Comparison of ENCODE assay signal across 15 cellular contexts in the genomic region with DNA sequence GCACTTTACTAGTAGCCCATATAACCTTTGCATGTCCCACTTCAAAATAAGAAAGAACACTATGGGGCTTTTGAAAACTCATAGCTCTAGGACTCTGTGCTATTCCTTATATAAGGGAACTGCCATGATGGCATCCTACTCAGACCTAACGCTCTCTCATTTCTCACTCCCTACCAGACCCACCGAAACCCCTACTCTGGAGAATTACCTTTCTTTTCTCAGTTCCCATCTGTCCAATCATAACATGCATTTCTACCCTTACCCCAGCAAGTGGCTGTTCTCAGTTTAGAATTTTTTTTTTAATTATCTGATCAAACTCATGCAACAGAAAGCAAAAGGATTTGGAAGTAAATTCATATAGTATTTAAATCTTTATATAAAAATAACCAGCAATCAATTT. TPM values are rescaled to one million over a fixed set of nuclear protein-coding genes. Genes with fewer than 3 reads are reported as not detected.
DNase-seq lines count a peak whose midpoint lies in the region; ATAC-seq and TF ChIP-seq lines count a peak whose summit lies in the region.
"Had no signal": no experiment of that assay in that cellular context is flagged by ENCODE, and none has a peak within 500 bp of the region (broad histone marks: within the 10 kb centered on the region; RNA-seq: fewer than 3 reads in every experiment).

No MANE protein-coding gene starts in this region.

- no peak overlapping the region for H3K4me3 Mint-ChIP-seq in endodermal cell
- H3K4me3 Mint-ChIP-seq: brain; effector memory CD8-positive, alpha-beta T cell had no signal

- H3K9me3 ChIP-seq in endodermal cell (ENCODE audit: control insufficient read depth, low read length): no peaks in the 10 kb centered on the region
- H3K9me3 ChIP-seq: suprapubic skin had no signal

- H3K9me3 Mint-ChIP-seq in endodermal cell: no peaks in the 10 kb centered on the region
- H3K9me3 Mint-ChIP-seq: brain; effector memory CD8-positive, alpha-beta T cell had no signal

- ATAC-seq in GM18909 (IDR thresholded peaks at IDR 0.05; ENCODE audit: poor library complexity, unreplicated experiment): peak; percentile 82
- ATAC-seq in GM21576 (IDR thresholded peaks at IDR 0.05; ENCODE audit: unreplicated experiment): peak; percentile 63
- ATAC-seq in HG03095 (IDR thresholded peaks at IDR 0.05; ENCODE audit: unreplicated experiment): peak; percentile 59
- ATAC-seq: effector memory CD8-positive, alpha-beta T cell had no signal

- peaks cover 17% of the 10 kb centered on the region for H3K36me3 Mint-ChIP-seq in endodermal cell (ENCODE audit: low read depth)

- DNase-seq in endodermal cell (no peak), globus pallidus (ENCODE audit: low spot score) (no peak), 8988T (no peak), AG08395 (ENCODE audit: low spot score) (no peak), NCI-H128 (lab: John Stamatoyannopoulos, UW; ENCODE audit: unreplicated experiment) (no peak)
- DNase-seq: activated naive CD4-positive, alpha-beta T cell treated with Interleukin-2 at 50 U/mL for 16 hours; effector memory CD8-positive, alpha-beta T cell; NK-92 treated with Interleukin-12 subunit alpha and Interleukin-12 subunit beta, amount 100 ng/mL, for 24 hours; nucleus accumbens had no signal

- TF ChIP-seq CTCF in endodermal cell (conservative IDR thresholded peaks at IDR 0.05): no peak

- H3K4me3 ChIP-seq in endodermal cell (ENCODE audit: low read length): no peak overlapping the region
- H3K4me3 ChIP-seq: suprapubic skin had no signal

- 94 to 95% methylated on average over 2 of the region's 2 CpGs for WGBS in endodermal cell (ENCODE audit: insufficient coverage in 1 of 2, insufficient read length in 1 of 2), 2 experiments

- no peaks in the 10 kb centered on the region for H3K27me3 Mint-ChIP-seq in endodermal cell (ENCODE audit: insufficient read depth)
- H3K27me3 Mint-ChIP-seq: brain; effector memory CD8-positive, alpha-beta T cell had no signal

- peak overlapping the region; percentile 74 for H3K27ac Mint-ChIP-seq in endodermal cell
- H3K27ac Mint-ChIP-seq: brain; effector memory CD8-positive, alpha-beta T cell had no signal

- no peaks in the 10 kb centered on the region for H3K27me3 ChIP-seq in endodermal cell (ENCODE audit: control insufficient read depth, insufficient read depth, low read length, poor library complexity, severe bottlenecking)
- H3K27me3 ChIP-seq: suprapubic skin had no signal

- H3K4me1 ChIP-seq in endodermal cell (ENCODE audit: control insufficient read depth, insufficient read depth, low read length): no peaks in the 10 kb centered on the region
- H3K4me1 ChIP-seq: suprapubic skin had no signal

- H3K9ac ChIP-seq in endodermal cell (ENCODE audit: extremely low read depth, low read length, poor library complexity, severe bottlenecking): no peak overlapping the region

- peaks cover 6% of the 10 kb centered on the region for H3K36me3 ChIP-seq in endodermal cell (ENCODE audit: control insufficient read depth, insufficient read depth, low read length)

- H3K27ac ChIP-seq in endodermal cell (ENCODE audit: low read depth, low read length): no peak overlapping the region
- H3K27ac ChIP-seq: C4-2B, suprapubic skin had no signal

- H3K4me1 Mint-ChIP-seq in endodermal cell: peaks cover 25% of the 10 kb centered on the region

RNA-seq across cellular contexts. Expression of a gene that starts 27.3 kb away (rescaled TPM):
- total RNA-seq in endodermal cell: 10 to 100 TPM; 24.9 to 31.4 TPM
- polyA plus RNA-seq in endodermal cell (2013, experiment 1 of 2): 11.5 TPM
- polyA plus RNA-seq in endodermal cell (2013, experiment 2 of 2): 12.3 TPM

RNA-seq across cellular contexts. Expression of a gene that starts 48.1 kb away (rescaled TPM):
- 10 to 100 TPM; 17.6 to 25.2 TPM for total RNA-seq in endodermal cell
- polyA plus RNA-seq in endodermal cell (2013, experiment 1 of 2): 13.7 TPM
- polyA plus RNA-seq in endodermal cell (2013, experiment 2 of 2): 14.9 TPM
